In the genomic region with DNA sequence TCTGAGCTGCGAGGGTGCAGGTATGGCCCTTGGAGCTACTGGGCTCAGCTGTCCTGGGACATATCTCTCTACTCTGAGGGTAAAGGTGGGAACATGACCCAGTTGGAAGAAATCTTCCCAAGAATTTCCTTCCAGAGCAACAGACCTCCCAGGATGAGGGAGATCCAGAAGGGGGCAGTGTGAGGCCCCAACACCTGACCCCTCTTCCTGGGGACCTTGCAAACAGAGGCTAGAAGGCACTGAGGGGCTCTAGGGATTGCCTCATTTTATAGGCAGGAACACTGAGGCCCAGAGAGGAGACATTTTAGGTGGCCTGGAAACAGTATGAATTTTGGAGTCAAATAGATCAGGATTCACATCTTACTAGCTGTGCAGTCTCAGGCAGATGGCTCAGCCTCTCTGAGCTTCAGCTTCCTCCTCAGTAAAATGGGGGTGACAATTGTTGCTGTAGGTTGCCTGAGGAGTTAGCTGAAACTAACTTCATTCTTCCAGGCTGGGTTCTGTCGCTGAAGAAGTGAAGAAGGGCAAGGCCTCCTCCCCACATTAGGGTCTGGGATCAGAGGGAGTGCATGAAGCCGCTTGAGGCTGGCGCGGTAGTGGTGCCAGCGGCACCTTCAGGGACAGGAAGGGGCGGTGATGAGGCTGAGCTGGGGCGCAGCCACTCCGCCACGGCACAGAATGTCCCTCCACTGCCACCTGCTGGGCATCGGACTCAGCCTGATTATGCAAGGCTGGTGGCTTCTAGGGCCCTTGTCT, we compare ENCODE assay signal across 8 cellular contexts. TPM values are rescaled to one million over a fixed set of nuclear protein-coding genes. Genes with fewer than 3 reads are reported as not detected.
A peak's percentile ranks its signal among the peaks of the same experiment; 100 is the strongest.
DNase-seq lines count a peak whose midpoint lies in the region; ATAC-seq lines count a peak whose summit lies in the region.

No MANE protein-coding gene starts in this region.

- intact Hi-C loops in left colon (cut with DNase I, micrococcal nuclease): loop anchor here (5.0 to 10.0 kb wide), 3 partner anchors 136 to 428 kb away; no protein-coding TSS in a partner anchor

- peak; percentile 22 for DNase-seq in DMS79 treated with DMSO at 0.1 percent for 48 hours (lab: John Stamatoyannopoulos, UW)
- DNase-seq in DMS79 (lab: John Stamatoyannopoulos, UW): no peak
- DNase-seq in NCI-H226: peak; percentile 39
- peak; percentile 74 for DNase-seq in activated CD4-positive, alpha-beta T cell treated with anti-CD3 and anti-CD28 coated beads for 1 hour
- peak; percentile 68 for DNase-seq in central memory CD4-positive, alpha-beta T cell
- peak; percentile 78 to 97 for DNase-seq in left colon
- DNase-seq in stimulated activated CD4-positive, alpha-beta T cell treated with anti-CD3 and anti-CD28 coated beads, Interleukin-1b, Interleukin-23, amount 100 ng/mL, for 4 hours (ENCODE audit: low read depth in 2 of 2): peak; percentile 79 to 86

- ATAC-seq in HG02981 (IDR thresholded peaks at IDR 0.05; ENCODE audit: unreplicated experiment) (peak; percentile 70), left colon (peak; percentile 95)

RNA-seq across cellular contexts. Expression of a gene that starts 11.4 kb away (rescaled TPM):
- total RNA-seq in left colon: under 1 TPM; 0.14 to 0.18 TPM

RNA-seq across cellular contexts. Expression of a gene that starts 19.7 kb away (rescaled TPM):
- total RNA-seq in left colon: not detected
